In the genomic region with DNA sequence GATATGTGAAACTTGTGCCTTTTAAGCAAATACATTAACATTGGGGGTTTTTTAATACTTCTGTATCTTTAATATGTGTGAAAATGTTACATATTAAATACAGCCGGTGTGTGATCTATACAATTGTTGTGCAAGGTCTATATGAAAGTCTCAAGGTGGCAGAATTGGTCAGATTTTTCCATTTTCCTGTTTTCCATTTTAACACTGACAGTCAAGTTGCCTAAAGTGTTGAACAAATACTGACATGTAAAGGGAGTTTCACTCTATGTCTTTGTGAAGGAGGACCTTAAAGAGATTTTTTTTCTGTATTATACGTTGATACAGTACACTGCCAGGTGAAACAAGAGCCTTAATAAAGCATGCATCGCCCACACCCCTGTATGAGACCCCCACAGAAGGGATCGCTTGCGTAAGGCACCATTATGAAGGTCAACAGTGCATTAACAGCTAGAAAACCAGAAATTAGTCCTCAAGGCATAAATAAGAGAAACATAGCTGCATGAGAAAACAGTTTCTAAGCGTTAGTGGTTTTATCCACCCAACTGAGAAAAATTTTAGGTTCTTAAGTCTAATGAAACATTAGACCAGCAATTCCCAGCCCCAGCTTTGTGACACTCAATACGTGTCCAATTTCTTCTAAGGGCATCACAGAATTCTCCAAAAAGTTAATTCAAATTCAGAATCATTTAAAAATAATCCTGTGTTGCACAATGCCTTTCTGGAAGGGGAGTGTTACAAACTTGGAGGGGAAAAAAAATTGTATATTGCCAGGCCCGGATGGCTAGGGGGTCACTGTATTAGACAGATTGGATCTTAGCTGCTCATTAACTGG, we compare ENCODE assay signal across 9 cellular contexts. TPM values are rescaled to one million over a fixed set of nuclear protein-coding genes. Genes with fewer than 3 reads are reported as not detected.
DNase-seq lines count a peak whose midpoint lies in the region; ATAC-seq, FAIRE-seq and TF ChIP-seq lines count a peak whose summit lies in the region.
"Had no signal": no experiment of that assay in that cellular context is flagged by ENCODE, and none has a peak within 500 bp of the region (broad histone marks: within the 10 kb centered on the region; RNA-seq: fewer than 3 reads in every experiment).

No MANE protein-coding gene starts in this region.

- H3K36me3 ChIP-seq in muscle layer of colon (ENCODE audit: insufficient read depth, low read length) (peaks cover 69% of the 10 kb centered on the region), GM23338 (ENCODE audit: insufficient read depth) (peaks cover 50% of the 10 kb centered on the region)

- H3K4me1 ChIP-seq in A549 (peaks cover 75% of the 10 kb centered on the region), muscle layer of colon (ENCODE audit: insufficient read depth, low read length) (peaks cover 70% of the 10 kb centered on the region), GM23338 (ENCODE audit: insufficient read depth) (peaks cover 43% of the 10 kb centered on the region)

- H2AFZ ChIP-seq in GM23338 = no peak overlapping the region

- H3K27ac Mint-ChIP-seq in GM23338 = no peak overlapping the region; the same call in 1 of the 2 replicates

- POLR2A ChIA-PET in A549 (lab: Yijun Ruan, JAX) = interaction anchor here (0.9 to 1.5 kb wide), 4 partner anchors 32 to 580 kb away, joined by 3 to 10 read pairs (median 4); no protein-coding TSS in a partner anchor

- DNase-seq in A549 (ENCODE audit: low read depth in 1 of 2, low spot score in 1 of 2) (no peak), OCI-M1 (lab: John Stamatoyannopoulos, UW) (peak; percentile 44), coronary artery (ENCODE audit: low spot score) (peak; percentile 40), GM23338 (ENCODE audit: low spot score) (no peak), OCI-M2 (lab: John Stamatoyannopoulos, UW; ENCODE audit: unreplicated experiment) (no peak), MV-4-11 (lab: John Stamatoyannopoulos, UW) (no peak), iPS-NIHi7 (ENCODE audit: extremely low spot score) (no peak)

- H3K4me1 Mint-ChIP-seq in GM23338 = peaks cover 46% of the 10 kb centered on the region

- TF ChIP-seq CTCF in A549 (IDR thresholded peaks at IDR 0.05) (no peak), coronary artery (IDR thresholded peaks at IDR 0.05) (no peak), GM23338 (conservative IDR thresholded peaks at IDR 0.05; ENCODE audit: low read depth in 2 of 2) (no peak)

- H3K27me3 ChIP-seq in muscle layer of colon (ENCODE audit: control insufficient read depth in 1 of 2, insufficient read depth in 2 of 2, low read length in 2 of 2) (no peaks in the 10 kb centered on the region), GM23338 (ENCODE audit: insufficient read depth) (no peaks in the 10 kb centered on the region)

- peak overlapping the region; percentile 83 for H3K4me2 ChIP-seq in A549
- no peak overlapping the region for H3K4me2 ChIP-seq in GM23338

- FAIRE-seq in A549 (lab: Jason Lieb, UNC) = no peak
- FAIRE-seq: frontal cortex had no signal

- peaks cover 20% of the 10 kb centered on the region for H3K27me3 Mint-ChIP-seq in GM23338 (ENCODE audit: insufficient read depth, low read depth, poor library complexity)

- no peak for ATAC-seq in A549
- ATAC-seq in GM23338 = no peak

- peaks cover 3% of the 10 kb centered on the region; the same call in 1 of the 2 replicates for H3F3A ChIP-seq in GM23338 (replicated peaks; ENCODE audit: low read depth)

- H3K9me3 ChIP-seq in A549 = no peaks in the 10 kb centered on the region
- H3K9me3 ChIP-seq in muscle layer of colon (ENCODE audit: low read length) = no peaks in the 10 kb centered on the region

- peaks cover 54% of the 10 kb centered on the region for H3K79me2 ChIP-seq in GM23338 (replicated peaks; ENCODE audit: insufficient read depth)

- no peaks in the 10 kb centered on the region for H3K9me3 Mint-ChIP-seq in GM23338

- CTCF ChIA-PET in A549 (lab: Yijun Ruan, JAX) = interaction anchor here (0.7 to 1.3 kb wide), 6 partner anchors 36 to 580 kb away, joined by 3 to 4 read pairs (median 3); no protein-coding TSS in a partner anchor

- TF ChIP-seq POLR2A in A549 (IDR thresholded peaks at IDR 0.05; ENCODE audit: low read length) = no peak

- H3K4me3 ChIP-seq in A549 (no peak overlapping the region), coronary artery (peak overlapping the region; percentile 78), muscle layer of colon (ENCODE audit: low read depth in 1 of 2, low read length in 2 of 2) (no peak overlapping the region), GM23338 (no peak overlapping the region)

- H3K27ac ChIP-seq in A549 = peak overlapping the region in 1 of 2 experiments; percentile 24; a peak in 1 of 6 replicates
- H3K27ac ChIP-seq in coronary artery = peak overlapping the region; percentile 96 to 100
- peak overlapping the region; percentile 99 for H3K27ac ChIP-seq in muscle layer of colon (ENCODE audit: low read depth, low read length)
- no peak overlapping the region for H3K27ac ChIP-seq in GM23338 (ENCODE audit: low read depth)

- 82% methylated on average over 8 of the region's 8 CpGs for WGBS in A549 (ENCODE audit: missing lambda C conversion rate)

- no peak overlapping the region for H3K4me3 Mint-ChIP-seq in GM23338

- H3K9ac ChIP-seq in muscle layer of colon (ENCODE audit: low read length) = peak overlapping the region; percentile 100

- TF ChIP-seq EP300 in A549 (IDR thresholded peaks at IDR 0.05) = no peak

- TF ChIP-seq RAD21 in A549 (conservative IDR thresholded peaks at IDR 0.05 in 1 of 2, IDR thresholded peaks at IDR 0.05 in 1 of 2) = no peak

- H3K9me2 ChIP-seq in GM23338 (ENCODE audit: insufficient read depth) = no peaks in the 10 kb centered on the region

- peaks cover 69% of the 10 kb centered on the region for H3K36me3 Mint-ChIP-seq in GM23338 (ENCODE audit: low read depth)

- H4K20me1 ChIP-seq in GM23338 (replicated peaks; ENCODE audit: insufficient read depth) = peaks cover 45% of the 10 kb centered on the region

TF ChIP-seq in A549, 52 proteins besides CTCF, POLR2A, EP300 and RAD21:
- peak; percentile 53; the same call in 1 of the 2 replicates for TF ChIP-seq TP53 (CRISPR knock-in tag; IDR thresholded peaks at IDR 0.05)
- TF ChIP-seq JUN (IDR thresholded peaks at IDR 0.05) = 0 out of 5 replicates have a peak, but pooled peaks of 1 of the 2 experiments have one; percentile 18
- TF ChIP-seq GATA3 (IDR thresholded peaks at IDR 0.05; ENCODE audit: borderline replicate concordance) = no peak
- 0 out of 2 replicates have a peak, but pooled peaks have one; percentile 9 for TF ChIP-seq HOXA7 (CRISPR knock-in tag; IDR thresholded peaks at IDR 0.05)

TF ChIP-seq in GM23338, 12 proteins besides CTCF, POLR2A, EP300 and RAD21:
- TF ChIP-seq, protein P1, sequence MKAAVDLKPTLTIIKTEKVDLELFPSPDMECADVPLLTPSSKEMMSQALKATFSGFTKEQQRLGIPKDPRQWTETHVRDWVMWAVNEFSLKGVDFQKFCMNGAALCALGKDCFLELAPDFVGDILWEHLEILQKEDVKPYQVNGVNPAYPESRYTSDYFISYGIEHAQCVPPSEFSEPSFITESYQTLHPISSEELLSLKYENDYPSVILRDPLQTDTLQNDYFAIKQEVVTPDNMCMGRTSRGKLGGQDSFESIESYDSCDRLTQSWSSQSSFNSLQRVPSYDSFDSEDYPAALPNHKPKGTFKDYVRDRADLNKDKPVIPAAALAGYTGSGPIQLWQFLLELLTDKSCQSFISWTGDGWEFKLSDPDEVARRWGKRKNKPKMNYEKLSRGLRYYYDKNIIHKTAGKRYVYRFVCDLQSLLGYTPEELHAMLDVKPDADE (IDR thresholded peaks at IDR 0.05) = no peak
- no peak for TF ChIP-seq POLR2AphosphoS5 (IDR thresholded peaks at IDR 0.05; ENCODE audit: low read depth)
- TF ChIP-seq ZNF331 (CRISPR knock-in tag; IDR thresholded peaks at IDR 0.05; ENCODE audit: low read depth) = no peak
- no peak for TF ChIP-seq EZH2 (IDR thresholded peaks at IDR 0.05; ENCODE audit: low read depth, unreplicated experiment)
- no peak for TF ChIP-seq EZH2phosphoT487 (IDR thresholded peaks at IDR 0.05; ENCODE audit: unreplicated experiment)
- TF ChIP-seq ZNF114 (CRISPR knock-in tag; IDR thresholded peaks at IDR 0.05) = no peak
- TF ChIP-seq JUNB (IDR thresholded peaks at IDR 0.05; ENCODE audit: unreplicated experiment) = no peak
- TF ChIP-seq CREB1 (CRISPR knock-in tag; IDR thresholded peaks at IDR 0.05; ENCODE audit: low read depth) = no peak

RNA-seq across cellular contexts. Expression of a gene that starts 6.9 kb away (rescaled TPM):
- polyA plus RNA-seq in A549 (2011; rRNA removed) = 71.5 and 86.8 TPM in 2 replicates
- polyA plus RNA-seq in A549 (2012; cell fraction: cytosol; rRNA removed) = 67.2 and 78.1 TPM in 2 replicates
- 193 and 204 TPM in 2 replicates for polyA plus RNA-seq in A549 (2012; cell fraction: nucleus; rRNA removed)
- 30.5 to 31.9 TPM (median 30.6 TPM) in 3 replicates for polyA plus RNA-seq in A549 (2017; fragmentation: RNase III; extraction: RNeasy Plus Mini Kit Qiagen cat#74134 plus additional on column Dnase treatment)
- polyA minus RNA-seq in A549 (2011; rRNA and poly(A)+ RNA removed) = 384 and 462 TPM in 2 replicates
- total RNA-seq in GM23338 (2014; rRNA removed; shearing (Covaris generic)) = 18.0 and 19.6 TPM in 2 replicates
- polyA plus RNA-seq in GM23338 (2016; fragmentation: Nextera tagmentation; extraction: Ambion mirVana) = 25.7 and 35.4 TPM in 2 replicates

Comparison
In these comparisons a context has a peak if more than half of its experiments do, and no peak if none do; other contexts are left out.
1. DNase-seq: peak in OCI-M1 (single experiment) and coronary artery (single experiment); none in A549 (0 of 2), GM23338 (single experiment), OCI-M2 (single experiment), MV-4-11 (single experiment) and iPS-NIHi7 (single experiment).